In the genomic region with DNA sequence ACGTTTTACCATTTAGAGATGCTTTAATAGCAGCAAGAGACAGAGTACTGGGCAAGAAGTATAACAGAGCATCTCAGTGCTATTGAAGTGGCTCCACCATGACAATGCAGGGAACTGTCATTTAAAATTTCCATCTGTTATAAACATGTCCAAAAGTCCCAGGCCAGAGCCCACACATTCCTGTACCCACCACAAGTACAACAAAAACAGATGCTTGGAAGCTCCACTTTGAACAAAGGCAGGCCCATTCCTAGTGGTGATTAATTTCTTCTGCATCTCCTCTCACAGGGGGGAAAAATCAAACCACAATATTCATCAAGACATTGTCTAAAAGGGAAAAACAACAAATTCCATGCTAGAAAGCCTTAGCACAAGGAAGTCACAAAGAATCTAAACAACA, we compare ENCODE assay signal across 19 cellular contexts.
DNase-seq lines count a peak whose midpoint lies in the region; ATAC-seq and TF ChIP-seq lines count a peak whose summit lies in the region.
"Had no signal": no experiment of that assay in that cellular context is flagged by ENCODE, and none has a peak within 500 bp of the region (broad histone marks: within the 10 kb centered on the region; RNA-seq: fewer than 3 reads in every experiment).

No MANE protein-coding gene starts in this region.

- peaks cover 2% of the 10 kb centered on the region for H3K36me3 Mint-ChIP-seq in neural progenitor cell
- no peaks in the 10 kb centered on the region for H3K36me3 Mint-ChIP-seq in T-helper 17 cell (ENCODE audit: low read depth)

- no peak for ATAC-seq in T-helper 17 cell
- ATAC-seq in left ventricle myocardium superior = no peak
- ATAC-seq: activated CD4-positive, CD25-positive, alpha-beta regulatory T cell treated with anti-CD3 and anti-CD28 coated beads, Interleukin-2, amount 50 U/mL, for 24 hours; heart right ventricle; Right ventricle myocardium inferior had no signal

- H3K4me2 ChIP-seq in neural progenitor cell = peak overlapping the region; percentile 60

- H3K4me1 Mint-ChIP-seq in neural progenitor cell = peaks cover 78% of the 10 kb centered on the region
- H3K4me1 Mint-ChIP-seq in T-helper 17 cell = no peaks in the 10 kb centered on the region

- no peaks in the 10 kb centered on the region for H3K27me3 ChIP-seq in adipocyte (replicated peaks; ENCODE audit: control insufficient read depth, insufficient read depth, low read length)
- H3K27me3 ChIP-seq in neural progenitor cell = no peaks in the 10 kb centered on the region
- H3K27me3 ChIP-seq in right atrium auricular region = no peaks in the 10 kb centered on the region
- H3K27me3 ChIP-seq: heart right ventricle, ovary had no signal

- peak overlapping the region; percentile 73 for H3K27ac ChIP-seq in neural progenitor cell
- H3K27ac ChIP-seq in right atrium auricular region = no peak overlapping the region
- H3K27ac ChIP-seq: heart right ventricle, ovary had no signal

- no peaks in the 10 kb centered on the region for H3K9me3 ChIP-seq in adipocyte (ENCODE audit: control insufficient read depth, low read length)
- H3K9me3 ChIP-seq in neural progenitor cell (ENCODE audit: low read depth) = no peaks in the 10 kb centered on the region
- no peaks in the 10 kb centered on the region for H3K9me3 ChIP-seq in T-helper 17 cell (ENCODE audit: control insufficient read depth, low read length, poor library complexity, severe bottlenecking)
- H3K9me3 ChIP-seq in right atrium auricular region = no peaks in the 10 kb centered on the region
- H3K9me3 ChIP-seq: heart right ventricle, ovary had no signal

- TF ChIP-seq CTCF in neural progenitor cell (IDR thresholded peaks at IDR 0.05) = no peak
- TF ChIP-seq CTCF in right atrium auricular region (IDR thresholded peaks at IDR 0.05) = no peak

- H3K4me3 ChIP-seq in adipocyte (ENCODE audit: low read length) = no peak overlapping the region
- H3K4me3 ChIP-seq in neural progenitor cell = no peak overlapping the region
- H3K4me3 ChIP-seq in right atrium auricular region = no peak overlapping the region
- H3K4me3 ChIP-seq: heart right ventricle, ovary had no signal

- intact Hi-C loops in left ventricle myocardium superior (cut with micrococcal nuclease) = no loop called here

- H4K20me1 ChIP-seq in neural progenitor cell (ENCODE audit: low read depth) = no peaks in the 10 kb centered on the region

- H3K9ac ChIP-seq in adipocyte (ENCODE audit: low read length) (no peak overlapping the region), neural progenitor cell (no peak overlapping the region)

- peaks cover 29% of the 10 kb centered on the region for H3F3A ChIP-seq in neural progenitor cell (ENCODE audit: low read depth)

- no peaks in the 10 kb centered on the region for H3K79me2 ChIP-seq in neural progenitor cell (ENCODE audit: low read depth)

- H3K36me3 ChIP-seq in adipocyte (ENCODE audit: control insufficient read depth, insufficient read depth, low read length, severe bottlenecking) (no peaks in the 10 kb centered on the region), neural progenitor cell (no peaks in the 10 kb centered on the region), right atrium auricular region (no peaks in the 10 kb centered on the region)
- H3K36me3 ChIP-seq: heart right ventricle, ovary had no signal

- H3K27ac Mint-ChIP-seq in neural progenitor cell (peak overlapping the region; percentile 89), T-helper 17 cell (no peak overlapping the region)
- H3K27ac Mint-ChIP-seq: activated T-helper 2 cell treated with anti-CD3 and anti-CD28 coated beads, Interferon-gamma antibody, Interleukin-2, Interleukin-4, amounts not matched to agents 10 μg/mL and 5 μg/mL and 100 μg/mL, durations not matched to agents 14 hours and 24 hours and 36 hours had no signal

- DNase-seq in GM03348 (ENCODE audit: low spot score) (peak; percentile 79), adipocyte (ENCODE audit: low read depth) (peak; percentile 67), fibroblast of the conjunctiva (ENCODE audit: low read depth) (peak; percentile 33), neural progenitor cell (ENCODE audit: low spot score) (no peak), Kasumi-1 (lab: John Stamatoyannopoulos, UW) (no peak), T-helper 17 cell (no peak), right atrium auricular region (ENCODE audit: low spot score) (no peak), left ventricle myocardium superior (no peak)
- DNase-seq: amygdala; cortex of kidney; heart right ventricle; NCI-H2081; NCI-H510A treated with DMSO at 0.1 percent for 48 hours; ovary; small intestine; stimulated activated CD4-positive, alpha-beta T cell treated with anti-CD3 and anti-CD28 coated beads, Interleukin-4, amount 100 ng/mL, for 24 hours had no signal

- H3K27me3 Mint-ChIP-seq in neural progenitor cell (ENCODE audit: insufficient read depth, low read depth) = peaks cover 6% of the 10 kb centered on the region
- H3K27me3 Mint-ChIP-seq in T-helper 17 cell = peaks cover 24% of the 10 kb centered on the region

- H3K4me3 Mint-ChIP-seq in neural progenitor cell = no peak overlapping the region
- no peak overlapping the region for H3K4me3 Mint-ChIP-seq in T-helper 17 cell

- H2AFZ ChIP-seq in neural progenitor cell (replicated peaks) = no peak overlapping the region

- H3K9me3 Mint-ChIP-seq in neural progenitor cell = no peaks in the 10 kb centered on the region
- H3K9me3 Mint-ChIP-seq: activated T-helper 2 cell treated with anti-CD3 and anti-CD28 coated beads, Interferon-gamma antibody, Interleukin-2, Interleukin-4, amounts not matched to agents 10 μg/mL and 5 μg/mL and 100 μg/mL, durations not matched to agents 14 hours and 24 hours and 36 hours had no signal

- H3K4me1 ChIP-seq in adipocyte (ENCODE audit: control insufficient read depth, insufficient read depth, low read length) (no peaks in the 10 kb centered on the region), neural progenitor cell (peaks cover 65% of the 10 kb centered on the region), right atrium auricular region (peaks cover 0 to 14% of the 10 kb centered on the region in 2 donors)

Comparison
In these comparisons a context has a peak if more than half of its experiments do, and no peak if none do; other contexts are left out.
1. DNase-seq: peak in GM03348 (single experiment), adipocyte (single experiment) and fibroblast of the conjunctiva (single experiment); none in neural progenitor cell (single experiment), Kasumi-1 (0 of 2), T-helper 17 cell (0 of 3), right atrium auricular region (single experiment) and left ventricle myocardium superior (single experiment).